In genomic region chr14:36766974-36767373, GRCh38 we compare ENCODE assay signal across 23 cellular contexts.
"Had no signal": no experiment of that assay in that cellular context is flagged by ENCODE, and none has a peak within 500 bp of the region (broad histone marks: within the 10 kb centered on the region; RNA-seq: fewer than 3 reads in every experiment).

No MANE protein-coding gene starts in this region.

- H3K4me3 Mint-ChIP-seq: activated CD4-positive, alpha-beta T cell treated with anti-CD3 and anti-CD28 coated beads, Interleukin-2, amount 10 ng/mL, durations not matched to agents 24 days and 14 days; activated CD8-positive, alpha-beta T cell treated with anti-CD3 and anti-CD28 coated beads for 36 hours; activated T-cell treated with anti-CD3 and anti-CD28 coated beads, Interleukin-2, amount 50 U/mL, for 72 hours; central memory CD8-positive, alpha-beta T cell; naive thymus-derived CD4-positive, alpha-beta T cell; stimulated activated memory B cell treated with anti-CD40 and anti-IgM and Interleukin-4, amounts not matched to agents 10 μg/mL and 1 μg/mL and 100 μg/mL, for 72 hours had no signal

- ATAC-seq: activated CD8-positive, alpha-beta T cell treated with anti-CD3 and anti-CD28 coated beads for 36 hours; activated T-cell treated with anti-CD3 and anti-CD28 coated beads, Interleukin-2, amount 50 U/mL, for 72 hours; gastroesophageal sphincter; heart left ventricle; left ventricle myocardium superior; naive thymus-derived CD4-positive, alpha-beta T cell; stimulated activated memory B cell treated with anti-CD40 and anti-IgM and Interleukin-4, amounts not matched to agents 10 μg/mL and 1 μg/mL and 100 μg/mL, for 72 hours; upper lobe of right lung had no signal

- H3K27ac Mint-ChIP-seq: activated CD4-positive, alpha-beta T cell treated with anti-CD3 and anti-CD28 coated beads, Interleukin-2, amount 10 ng/mL, durations not matched to agents 24 days and 14 days; activated CD8-positive, alpha-beta T cell treated with anti-CD3 and anti-CD28 coated beads for 36 hours; activated T-cell treated with anti-CD3 and anti-CD28 coated beads, Interleukin-2, amount 50 U/mL, for 72 hours; naive thymus-derived CD4-positive, alpha-beta T cell; stimulated activated memory B cell treated with anti-CD40 and anti-IgM and Interleukin-4, amounts not matched to agents 10 μg/mL and 1 μg/mL and 100 μg/mL, for 72 hours had no signal

- H3K4me3 ChIP-seq: coronary artery, gastroesophageal sphincter, heart left ventricle, ovary, sigmoid colon, spleen, testis, upper lobe of right lung had no signal

- H3K27me3 Mint-ChIP-seq: activated CD4-positive, alpha-beta T cell treated with anti-CD3 and anti-CD28 coated beads, Interleukin-2, amount 10 ng/mL, durations not matched to agents 24 days and 14 days; central memory CD8-positive, alpha-beta T cell; stimulated activated memory B cell treated with anti-CD40 and anti-IgM and Interleukin-4, amounts not matched to agents 10 μg/mL and 1 μg/mL and 100 μg/mL, for 72 hours had no signal

- H3K9me3 ChIP-seq: gastroesophageal sphincter, heart left ventricle, ovary, sigmoid colon, spleen, testis, upper lobe of right lung had no signal

- H3K36me3 Mint-ChIP-seq: naive thymus-derived CD4-positive, alpha-beta T cell; stimulated activated memory B cell treated with anti-CD40 and anti-IgM and Interleukin-4, amounts not matched to agents 10 μg/mL and 1 μg/mL and 100 μg/mL, for 72 hours had no signal

- H3K36me3 ChIP-seq: brain microvascular endothelial cell, gastroesophageal sphincter, heart left ventricle, ovary, sigmoid colon, spleen, upper lobe of right lung had no signal

- H3K27me3 ChIP-seq: brain microvascular endothelial cell, gastroesophageal sphincter, heart left ventricle, ovary, sigmoid colon, spleen, testis, upper lobe of right lung had no signal

- H3K4me1 ChIP-seq: gastroesophageal sphincter, heart left ventricle, sigmoid colon, spleen, testis, upper lobe of right lung had no signal

- H3K27ac ChIP-seq: brain microvascular endothelial cell, coronary artery, gastroesophageal sphincter, heart left ventricle, ovary, sigmoid colon, spleen, testis, upper lobe of right lung had no signal

- H3K4me1 Mint-ChIP-seq: activated CD4-positive, alpha-beta T cell treated with anti-CD3 and anti-CD28 coated beads, Interleukin-2, amount 10 ng/mL, durations not matched to agents 24 days and 14 days; central memory CD8-positive, alpha-beta T cell; naive thymus-derived CD4-positive, alpha-beta T cell; stimulated activated memory B cell treated with anti-CD40 and anti-IgM and Interleukin-4, amounts not matched to agents 10 μg/mL and 1 μg/mL and 100 μg/mL, for 72 hours had no signal

- H3K9me3 Mint-ChIP-seq: activated CD4-positive, alpha-beta T cell treated with anti-CD3 and anti-CD28 coated beads, Interleukin-2, amount 10 ng/mL, durations not matched to agents 24 days and 14 days; activated CD8-positive, alpha-beta T cell treated with anti-CD3 and anti-CD28 coated beads for 36 hours; stimulated activated memory B cell treated with anti-CD40 and anti-IgM and Interleukin-4, amounts not matched to agents 10 μg/mL and 1 μg/mL and 100 μg/mL, for 72 hours had no signal

- DNase-seq: activated CD4-positive, alpha-beta T cell treated with anti-CD3 and anti-CD28 coated beads, Interleukin-2, amount 10 ng/mL, durations not matched to agents 24 days and 14 days; activated CD4-positive, CD25-positive, alpha-beta regulatory T cell; activated CD8-positive, alpha-beta T cell treated with anti-CD3 and anti-CD28 coated beads for 36 hours; activated effector memory CD4-positive, alpha-beta T cell treated with anti-CD3 and anti-CD28 coated beads, Interleukin-2, amount 50 U/mL, for 16 hours; activated naive CD4-positive, alpha-beta T cell treated with anti-CD3 and anti-CD28 coated beads, Interleukin-2, amount 50 U/mL, for 16 hours; activated T-cell treated with anti-CD3 and anti-CD28 coated beads, Interleukin-2, amount 50 U/mL, for 72 hours; aorta; brain microvascular endothelial cell; heart left ventricle; left ventricle myocardium superior; mesenchymal stem cell; naive thymus-derived CD4-positive, alpha-beta T cell; ovary; sigmoid colon; spleen; stimulated activated CD4-positive, alpha-beta T cell treated with anti-CD3 and anti-CD28 coated beads, Interleukin-4, amount 100 ng/mL, for 4 hours; T-helper 9 cell; testis; upper lobe of right lung had no signal
